ENCODE assay signal across 1 cellular context in the genomic region with DNA sequence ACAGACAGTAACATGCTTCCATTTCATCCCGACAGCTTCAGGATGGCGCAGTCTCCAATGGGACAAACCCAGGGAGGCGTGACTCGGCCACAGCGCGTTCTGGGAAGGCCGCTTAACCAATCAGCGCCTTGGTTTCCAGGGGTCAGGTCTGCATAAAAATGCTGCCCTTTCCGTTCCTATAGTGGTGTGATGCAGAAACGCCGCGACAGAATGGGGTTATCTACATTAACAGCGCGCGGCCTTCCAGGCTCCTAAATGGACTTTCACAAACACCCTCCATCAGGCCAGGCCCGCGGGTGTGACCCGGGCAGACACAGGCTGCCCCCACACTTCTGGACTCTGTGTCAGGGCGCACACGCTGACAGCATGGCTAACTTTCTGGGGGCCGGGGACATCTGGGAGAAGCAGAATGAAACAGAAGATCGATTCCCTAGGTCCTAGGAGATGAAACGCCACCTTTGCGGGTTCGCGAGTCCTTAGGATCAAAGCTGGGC.
TF ChIP-seq lines count a peak whose summit lies in the region.

No MANE protein-coding gene starts in this region.

TF ChIP-seq in HepG2, 621 proteins besides CTCF, POLR2A, EP300 and RAD21 (continued from another document and continues in another):
- TF ChIP-seq, protein P1, sequence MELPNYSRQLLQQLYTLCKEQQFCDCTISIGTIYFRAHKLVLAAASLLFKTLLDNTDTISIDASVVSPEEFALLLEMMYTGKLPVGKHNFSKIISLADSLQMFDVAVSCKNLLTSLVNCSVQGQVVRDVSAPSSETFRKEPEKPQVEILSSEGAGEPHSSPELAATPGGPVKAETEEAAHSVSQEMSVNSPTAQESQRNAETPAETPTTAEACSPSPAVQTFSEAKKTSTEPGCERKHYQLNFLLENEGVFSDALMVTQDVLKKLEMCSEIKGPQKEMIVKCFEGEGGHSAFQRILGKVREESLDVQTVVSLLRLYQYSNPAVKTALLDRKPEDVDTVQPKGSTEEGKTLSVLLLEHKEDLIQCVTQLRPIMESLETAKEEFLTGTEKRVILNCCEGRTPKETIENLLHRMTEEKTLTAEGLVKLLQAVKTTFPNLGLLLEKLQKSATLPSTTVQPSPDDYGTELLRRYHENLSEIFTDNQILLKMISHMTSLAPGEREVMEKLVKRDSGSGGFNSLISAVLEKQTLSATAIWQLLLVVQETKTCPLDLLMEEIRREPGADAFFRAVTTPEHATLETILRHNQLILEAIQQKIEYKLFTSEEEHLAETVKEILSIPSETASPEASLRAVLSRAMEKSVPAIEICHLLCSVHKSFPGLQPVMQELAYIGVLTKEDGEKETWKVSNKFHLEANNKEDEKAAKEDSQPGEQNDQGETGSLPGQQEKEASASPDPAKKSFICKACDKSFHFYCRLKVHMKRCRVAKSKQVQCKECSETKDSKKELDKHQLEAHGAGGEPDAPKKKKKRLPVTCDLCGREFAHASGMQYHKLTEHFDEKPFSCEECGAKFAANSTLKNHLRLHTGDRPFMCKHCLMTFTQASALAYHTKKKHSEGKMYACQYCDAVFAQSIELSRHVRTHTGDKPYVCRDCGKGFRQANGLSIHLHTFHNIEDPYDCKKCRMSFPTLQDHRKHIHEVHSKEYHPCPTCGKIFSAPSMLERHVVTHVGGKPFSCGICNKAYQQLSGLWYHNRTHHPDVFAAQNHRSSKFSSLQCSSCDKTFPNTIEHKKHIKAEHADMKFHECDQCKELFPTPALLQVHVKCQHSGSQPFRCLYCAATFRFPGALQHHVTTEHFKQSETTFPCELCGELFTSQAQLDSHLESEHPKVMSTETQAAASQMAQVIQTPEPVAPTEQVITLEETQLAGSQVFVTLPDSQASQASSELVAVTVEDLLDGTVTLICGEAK (IDR thresholded peaks at IDR 0.05), result no peak
- TF ChIP-seq, protein P1 (CRISPR knock-in tag; IDR thresholded peaks at IDR 0.05), result no peak
- TF ChIP-seq, protein P2, sequence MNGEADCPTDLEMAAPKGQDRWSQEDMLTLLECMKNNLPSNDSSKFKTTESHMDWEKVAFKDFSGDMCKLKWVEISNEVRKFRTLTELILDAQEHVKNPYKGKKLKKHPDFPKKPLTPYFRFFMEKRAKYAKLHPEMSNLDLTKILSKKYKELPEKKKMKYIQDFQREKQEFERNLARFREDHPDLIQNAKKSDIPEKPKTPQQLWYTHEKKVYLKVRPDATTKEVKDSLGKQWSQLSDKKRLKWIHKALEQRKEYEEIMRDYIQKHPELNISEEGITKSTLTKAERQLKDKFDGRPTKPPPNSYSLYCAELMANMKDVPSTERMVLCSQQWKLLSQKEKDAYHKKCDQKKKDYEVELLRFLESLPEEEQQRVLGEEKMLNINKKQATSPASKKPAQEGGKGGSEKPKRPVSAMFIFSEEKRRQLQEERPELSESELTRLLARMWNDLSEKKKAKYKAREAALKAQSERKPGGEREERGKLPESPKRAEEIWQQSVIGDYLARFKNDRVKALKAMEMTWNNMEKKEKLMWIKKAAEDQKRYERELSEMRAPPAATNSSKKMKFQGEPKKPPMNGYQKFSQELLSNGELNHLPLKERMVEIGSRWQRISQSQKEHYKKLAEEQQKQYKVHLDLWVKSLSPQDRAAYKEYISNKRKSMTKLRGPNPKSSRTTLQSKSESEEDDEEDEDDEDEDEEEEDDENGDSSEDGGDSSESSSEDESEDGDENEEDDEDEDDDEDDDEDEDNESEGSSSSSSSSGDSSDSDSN (CRISPR knock-in tag; IDR thresholded peaks at IDR 0.05), result no peak
- TF ChIP-seq ZEB1 (IDR thresholded peaks at IDR 0.05; ENCODE audit: insufficient replicate concordance, low read depth) (no peak), HDAC2 (CRISPR knock-in tag; IDR thresholded peaks at IDR 0.05) (no peak; the same call in 1 of the 2 replicates), ZFP36 (IDR thresholded peaks at IDR 0.05; ENCODE audit: borderline replicate concordance, low read depth, low read length, partially characterized antibody) (no peak), KDM6A (CRISPR knock-in tag; IDR thresholded peaks at IDR 0.05; ENCODE audit: low read depth) (no peak), ZBTB7B (CRISPR knock-in tag; IDR thresholded peaks at IDR 0.05) (no peak), U2AF1 (optimal IDR thresholded peaks at IDR 0.05; ENCODE audit: low read depth, low read length) (no peak), MBD4 (IDR thresholded peaks at IDR 0.05; ENCODE audit: borderline replicate concordance, low read length) (no peak), SNRNP70 (IDR thresholded peaks at IDR 0.05; ENCODE audit: low read depth, low read length) (no peak), ARID2 (CRISPR knock-in tag; IDR thresholded peaks at IDR 0.05; ENCODE audit: borderline replicate concordance) (no peak), HNF4G (IDR thresholded peaks at IDR 0.05; ENCODE audit: borderline replicate concordance, low read depth, low read length) (no peak), HNF4G (CRISPR knock-in tag; IDR thresholded peaks at IDR 0.05; ENCODE audit: borderline replicate concordance, low read depth) (no peak; the same call in 1 of the 2 replicates), FOSL1 (CRISPR knock-in tag; IDR thresholded peaks at IDR 0.05; ENCODE audit: borderline replicate concordance) (no peak), ZNF570 (CRISPR knock-in tag; IDR thresholded peaks at IDR 0.05; ENCODE audit: borderline replicate concordance) (no peak), TOPORS (CRISPR knock-in tag; IDR thresholded peaks at IDR 0.05) (no peak), NFIB (CRISPR knock-in tag; IDR thresholded peaks at IDR 0.05; ENCODE audit: borderline replicate concordance) (no peak), ZNF839 (CRISPR knock-in tag; IDR thresholded peaks at IDR 0.05; ENCODE audit: borderline replicate concordance) (no peak)
- TF ChIP-seq, protein P3, sequence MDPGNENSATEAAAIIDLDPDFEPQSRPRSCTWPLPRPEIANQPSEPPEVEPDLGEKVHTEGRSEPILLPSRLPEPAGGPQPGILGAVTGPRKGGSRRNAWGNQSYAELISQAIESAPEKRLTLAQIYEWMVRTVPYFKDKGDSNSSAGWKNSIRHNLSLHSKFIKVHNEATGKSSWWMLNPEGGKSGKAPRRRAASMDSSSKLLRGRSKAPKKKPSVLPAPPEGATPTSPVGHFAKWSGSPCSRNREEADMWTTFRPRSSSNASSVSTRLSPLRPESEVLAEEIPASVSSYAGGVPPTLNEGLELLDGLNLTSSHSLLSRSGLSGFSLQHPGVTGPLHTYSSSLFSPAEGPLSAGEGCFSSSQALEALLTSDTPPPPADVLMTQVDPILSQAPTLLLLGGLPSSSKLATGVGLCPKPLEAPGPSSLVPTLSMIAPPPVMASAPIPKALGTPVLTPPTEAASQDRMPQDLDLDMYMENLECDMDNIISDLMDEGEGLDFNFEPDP (CRISPR knock-in tag; conservative IDR thresholded peaks at IDR 0.05), result no peak
- TF ChIP-seq, protein P4, sequence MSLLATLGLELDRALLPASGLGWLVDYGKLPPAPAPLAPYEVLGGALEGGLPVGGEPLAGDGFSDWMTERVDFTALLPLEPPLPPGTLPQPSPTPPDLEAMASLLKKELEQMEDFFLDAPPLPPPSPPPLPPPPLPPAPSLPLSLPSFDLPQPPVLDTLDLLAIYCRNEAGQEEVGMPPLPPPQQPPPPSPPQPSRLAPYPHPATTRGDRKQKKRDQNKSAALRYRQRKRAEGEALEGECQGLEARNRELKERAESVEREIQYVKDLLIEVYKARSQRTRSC (CRISPR knock-in tag; IDR thresholded peaks at IDR 0.05; ENCODE audit: low read depth), result no peak
- TF ChIP-seq, protein P5, sequence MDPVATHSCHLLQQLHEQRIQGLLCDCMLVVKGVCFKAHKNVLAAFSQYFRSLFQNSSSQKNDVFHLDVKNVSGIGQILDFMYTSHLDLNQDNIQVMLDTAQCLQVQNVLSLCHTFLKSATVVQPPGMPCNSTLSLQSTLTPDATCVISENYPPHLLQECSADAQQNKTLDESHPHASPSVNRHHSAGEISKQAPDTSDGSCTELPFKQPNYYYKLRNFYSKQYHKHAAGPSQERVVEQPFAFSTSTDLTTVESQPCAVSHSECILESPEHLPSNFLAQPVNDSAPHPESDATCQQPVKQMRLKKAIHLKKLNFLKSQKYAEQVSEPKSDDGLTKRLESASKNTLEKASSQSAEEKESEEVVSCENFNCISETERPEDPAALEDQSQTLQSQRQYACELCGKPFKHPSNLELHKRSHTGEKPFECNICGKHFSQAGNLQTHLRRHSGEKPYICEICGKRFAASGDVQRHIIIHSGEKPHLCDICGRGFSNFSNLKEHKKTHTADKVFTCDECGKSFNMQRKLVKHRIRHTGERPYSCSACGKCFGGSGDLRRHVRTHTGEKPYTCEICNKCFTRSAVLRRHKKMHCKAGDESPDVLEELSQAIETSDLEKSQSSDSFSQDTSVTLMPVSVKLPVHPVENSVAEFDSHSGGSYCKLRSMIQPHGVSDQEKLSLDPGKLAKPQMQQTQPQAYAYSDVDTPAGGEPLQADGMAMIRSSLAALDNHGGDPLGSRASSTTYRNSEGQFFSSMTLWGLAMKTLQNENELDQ (CRISPR knock-in tag; IDR thresholded peaks at IDR 0.05; ENCODE audit: borderline replicate concordance), result no peak
- TF ChIP-seq, protein P6, sequence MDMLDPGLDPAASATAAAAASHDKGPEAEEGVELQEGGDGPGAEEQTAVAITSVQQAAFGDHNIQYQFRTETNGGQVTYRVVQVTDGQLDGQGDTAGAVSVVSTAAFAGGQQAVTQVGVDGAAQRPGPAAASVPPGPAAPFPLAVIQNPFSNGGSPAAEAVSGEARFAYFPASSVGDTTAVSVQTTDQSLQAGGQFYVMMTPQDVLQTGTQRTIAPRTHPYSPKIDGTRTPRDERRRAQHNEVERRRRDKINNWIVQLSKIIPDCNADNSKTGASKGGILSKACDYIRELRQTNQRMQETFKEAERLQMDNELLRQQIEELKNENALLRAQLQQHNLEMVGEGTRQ (IDR thresholded peaks at IDR 0.05; ENCODE audit: low read depth, low read length), result no peak
- TF ChIP-seq, protein P6 (CRISPR knock-in tag; IDR thresholded peaks at IDR 0.05; ENCODE audit: borderline replicate concordance), result no peak
- TF ChIP-seq, protein P7, sequence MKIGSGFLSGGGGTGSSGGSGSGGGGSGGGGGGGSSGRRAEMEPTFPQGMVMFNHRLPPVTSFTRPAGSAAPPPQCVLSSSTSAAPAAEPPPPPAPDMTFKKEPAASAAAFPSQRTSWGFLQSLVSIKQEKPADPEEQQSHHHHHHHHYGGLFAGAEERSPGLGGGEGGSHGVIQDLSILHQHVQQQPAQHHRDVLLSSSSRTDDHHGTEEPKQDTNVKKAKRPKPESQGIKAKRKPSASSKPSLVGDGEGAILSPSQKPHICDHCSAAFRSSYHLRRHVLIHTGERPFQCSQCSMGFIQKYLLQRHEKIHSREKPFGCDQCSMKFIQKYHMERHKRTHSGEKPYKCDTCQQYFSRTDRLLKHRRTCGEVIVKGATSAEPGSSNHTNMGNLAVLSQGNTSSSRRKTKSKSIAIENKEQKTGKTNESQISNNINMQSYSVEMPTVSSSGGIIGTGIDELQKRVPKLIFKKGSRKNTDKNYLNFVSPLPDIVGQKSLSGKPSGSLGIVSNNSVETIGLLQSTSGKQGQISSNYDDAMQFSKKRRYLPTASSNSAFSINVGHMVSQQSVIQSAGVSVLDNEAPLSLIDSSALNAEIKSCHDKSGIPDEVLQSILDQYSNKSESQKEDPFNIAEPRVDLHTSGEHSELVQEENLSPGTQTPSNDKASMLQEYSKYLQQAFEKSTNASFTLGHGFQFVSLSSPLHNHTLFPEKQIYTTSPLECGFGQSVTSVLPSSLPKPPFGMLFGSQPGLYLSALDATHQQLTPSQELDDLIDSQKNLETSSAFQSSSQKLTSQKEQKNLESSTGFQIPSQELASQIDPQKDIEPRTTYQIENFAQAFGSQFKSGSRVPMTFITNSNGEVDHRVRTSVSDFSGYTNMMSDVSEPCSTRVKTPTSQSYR (CRISPR knock-in tag; IDR thresholded peaks at IDR 0.05; ENCODE audit: borderline replicate concordance), result no peak
- TF ChIP-seq, protein P8, sequence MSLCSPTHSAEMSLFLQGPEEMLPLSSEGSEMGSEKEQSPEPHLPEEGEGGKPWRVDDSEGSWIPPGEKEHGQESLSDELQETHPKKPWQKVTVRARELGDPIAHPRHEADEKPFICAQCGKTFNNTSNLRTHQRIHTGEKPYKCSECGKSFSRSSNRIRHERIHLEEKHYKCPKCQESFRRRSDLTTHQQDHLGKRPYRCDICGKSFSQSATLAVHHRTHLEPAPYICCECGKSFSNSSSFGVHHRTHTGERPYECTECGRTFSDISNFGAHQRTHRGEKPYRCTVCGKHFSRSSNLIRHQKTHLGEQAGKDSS (CRISPR knock-in tag; IDR thresholded peaks at IDR 0.05; ENCODE audit: borderline replicate concordance, low read depth), result no peak
- TF ChIP-seq, protein P9, sequence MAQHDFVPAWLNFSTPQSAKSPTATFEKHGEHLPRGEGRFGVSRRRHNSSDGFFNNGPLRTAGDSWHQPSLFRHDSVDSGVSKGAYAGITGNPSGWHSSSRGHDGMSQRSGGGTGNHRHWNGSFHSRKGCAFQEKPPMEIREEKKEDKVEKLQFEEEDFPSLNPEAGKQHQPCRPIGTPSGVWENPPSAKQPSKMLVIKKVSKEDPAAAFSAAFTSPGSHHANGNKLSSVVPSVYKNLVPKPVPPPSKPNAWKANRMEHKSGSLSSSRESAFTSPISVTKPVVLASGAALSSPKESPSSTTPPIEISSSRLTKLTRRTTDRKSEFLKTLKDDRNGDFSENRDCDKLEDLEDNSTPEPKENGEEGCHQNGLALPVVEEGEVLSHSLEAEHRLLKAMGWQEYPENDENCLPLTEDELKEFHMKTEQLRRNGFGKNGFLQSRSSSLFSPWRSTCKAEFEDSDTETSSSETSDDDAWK (CRISPR knock-in tag; IDR thresholded peaks at IDR 0.05), result no peak
